ENCODE assay signal across 1 cellular context in the genomic region with DNA sequence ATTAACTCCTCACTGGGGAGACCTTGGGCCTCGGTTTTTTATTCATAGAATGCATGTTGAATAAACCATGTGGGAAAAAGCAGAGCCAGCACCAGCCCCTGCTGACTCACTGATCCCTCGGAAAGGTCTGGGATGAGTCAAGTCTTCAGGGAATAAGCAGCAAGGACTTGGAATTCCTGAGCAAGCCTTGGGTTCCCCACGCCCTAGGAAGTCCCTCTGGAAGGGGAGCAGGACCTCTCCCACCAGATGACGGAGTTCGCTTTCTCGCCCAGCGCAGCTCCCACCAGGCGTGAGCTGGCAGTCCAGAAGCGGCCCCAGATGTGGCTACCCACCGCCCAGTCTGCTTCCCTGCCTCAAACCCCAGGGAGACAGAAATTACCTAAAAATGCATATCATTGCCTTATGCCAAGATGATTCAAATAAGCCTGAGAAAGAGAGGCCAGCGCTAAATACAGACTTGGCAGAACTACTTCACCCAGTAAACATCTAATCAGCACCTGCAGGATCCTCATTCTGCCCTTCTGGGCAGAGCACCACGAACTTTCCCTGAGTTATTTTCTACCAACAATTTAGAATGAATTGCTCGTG.
TF ChIP-seq lines count a peak whose summit lies in the region.

No MANE protein-coding gene starts in this region.

TF ChIP-seq in HepG2, 621 proteins besides CTCF, POLR2A, EP300 and RAD21:
- no peak for TF ChIP-seq MYC (CRISPR knock-in tag; IDR thresholded peaks at IDR 0.05; ENCODE audit: borderline replicate concordance)
- TF ChIP-seq ZNF567 (CRISPR knock-in tag; IDR thresholded peaks at IDR 0.05; ENCODE audit: borderline replicate concordance), result no peak
- TF ChIP-seq ZNF17 (CRISPR knock-in tag; IDR thresholded peaks at IDR 0.05), result no peak
- no peak for TF ChIP-seq FOXK2 (IDR thresholded peaks at IDR 0.05)
- TF ChIP-seq, protein P1, sequence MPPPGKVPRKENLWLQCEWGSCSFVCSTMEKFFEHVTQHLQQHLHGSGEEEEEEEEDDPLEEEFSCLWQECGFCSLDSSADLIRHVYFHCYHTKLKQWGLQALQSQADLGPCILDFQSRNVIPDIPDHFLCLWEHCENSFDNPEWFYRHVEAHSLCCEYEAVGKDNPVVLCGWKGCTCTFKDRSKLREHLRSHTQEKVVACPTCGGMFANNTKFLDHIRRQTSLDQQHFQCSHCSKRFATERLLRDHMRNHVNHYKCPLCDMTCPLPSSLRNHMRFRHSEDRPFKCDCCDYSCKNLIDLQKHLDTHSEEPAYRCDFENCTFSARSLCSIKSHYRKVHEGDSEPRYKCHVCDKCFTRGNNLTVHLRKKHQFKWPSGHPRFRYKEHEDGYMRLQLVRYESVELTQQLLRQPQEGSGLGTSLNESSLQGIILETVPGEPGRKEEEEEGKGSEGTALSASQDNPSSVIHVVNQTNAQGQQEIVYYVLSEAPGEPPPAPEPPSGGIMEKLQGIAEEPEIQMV (CRISPR knock-in tag; IDR thresholded peaks at IDR 0.05; ENCODE audit: low read depth), result no peak
- TF ChIP-seq SIN3A (IDR thresholded peaks at IDR 0.05; ENCODE audit: borderline replicate concordance, low read depth, low read length), result no peak
- TF ChIP-seq ZNF143 (CRISPR knock-in tag; IDR thresholded peaks at IDR 0.05), result no peak
- TF ChIP-seq ZNF878 (CRISPR knock-in tag; IDR thresholded peaks at IDR 0.05), result no peak
- no peak for TF ChIP-seq POLR2AphosphoS2 (IDR thresholded peaks at IDR 0.05; ENCODE audit: low read depth, low read length)
- TF ChIP-seq, protein P2, sequence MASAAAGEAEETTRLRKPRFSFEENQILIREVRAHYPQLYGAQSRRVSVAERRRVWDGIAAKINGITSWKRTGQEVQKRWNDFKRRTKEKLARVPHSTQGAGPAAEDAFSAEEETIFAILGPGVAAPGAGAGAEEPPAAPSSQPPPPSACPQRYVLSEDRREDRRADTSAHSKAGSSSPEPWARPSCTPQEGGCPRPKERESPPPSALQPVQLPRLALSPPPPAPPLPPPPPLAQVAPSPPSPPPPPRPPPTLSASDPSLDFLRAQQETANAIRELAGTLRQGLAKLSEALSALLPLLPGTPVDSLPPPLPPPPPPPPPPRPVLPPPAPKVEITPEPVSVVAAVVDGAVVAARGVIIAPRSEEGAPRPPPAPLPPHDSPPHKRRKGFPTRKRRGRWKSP (CRISPR knock-in tag; IDR thresholded peaks at IDR 0.05), result no peak
- TF ChIP-seq NFYB (CRISPR knock-in tag; IDR thresholded peaks at IDR 0.05), result no peak
